Comparison of ENCODE assay signal across 1 cellular context in the genomic region with DNA sequence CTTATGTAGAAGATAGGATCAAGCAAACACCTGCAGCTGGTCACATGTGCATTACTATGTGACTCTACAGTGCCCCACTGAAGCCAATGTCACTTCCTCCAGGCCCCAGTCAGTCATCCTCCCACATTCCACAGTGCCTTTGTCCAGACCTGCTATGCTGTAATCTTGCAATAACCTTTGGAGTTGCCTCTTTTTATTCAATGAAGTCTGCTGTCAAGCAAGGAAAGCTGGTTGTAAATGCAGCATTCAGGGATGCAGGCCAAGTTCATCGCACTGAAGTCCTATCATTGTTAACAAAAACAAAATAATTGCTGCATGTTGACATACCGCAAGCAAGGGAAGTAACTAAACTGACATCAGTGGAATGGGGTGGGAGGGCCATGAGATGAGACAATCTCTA.
TF ChIP-seq lines count a peak whose summit lies in the region.

No MANE protein-coding gene starts in this region.

TF ChIP-seq in endothelial cell of umbilical vein, 7 proteins besides CTCF, POLR2A, EP300 and RAD21 (continued from another document):
- TF ChIP-seq FOS (IDR thresholded peaks at IDR 0.05; ENCODE audit: borderline replicate concordance, insufficient read depth, low read length): no peak
- no peak for TF ChIP-seq MYC (IDR thresholded peaks at IDR 0.05; ENCODE audit: low read depth, low read length)
- no peak for TF ChIP-seq JUN (IDR thresholded peaks at IDR 0.05; ENCODE audit: borderline replicate concordance, insufficient read depth, insufficient read length, low read depth)
- no peak for TF ChIP-seq POLR2AphosphoS5 (IDR thresholded peaks at IDR 0.05; ENCODE audit: insufficient read depth, low read depth, low read length)
